ENCODE assay signal across 20 cellular contexts in genomic region chr11:128326791-128327190, GRCh38.
DNase-seq lines count a peak whose midpoint lies in the region; ATAC-seq and TF ChIP-seq lines count a peak whose summit lies in the region.
"Had no signal": no experiment of that assay in that cellular context is flagged by ENCODE, and none has a peak within 500 bp of the region (broad histone marks: within the 10 kb centered on the region; RNA-seq: fewer than 3 reads in every experiment).

No MANE protein-coding gene starts in this region.

- no peaks in the 10 kb centered on the region for H3K9me3 Mint-ChIP-seq in activated naive CD4-positive, alpha-beta T cell treated with anti-CD3 and anti-CD28 coated beads, Interleukin-2, amount 10 ng/mL, durations not matched to agents 7 days and 5 days
- H3K9me3 Mint-ChIP-seq in activated CD8-positive, alpha-beta T cell treated with anti-CD3 and anti-CD28 coated beads for 36 hours: no peaks in the 10 kb centered on the region
- no peaks in the 10 kb centered on the region for H3K9me3 Mint-ChIP-seq in stimulated activated naive CD8-positive, alpha-beta T cell treated with anti-CD3 and anti-CD28 coated beads, Interleukin-15, Interleukin-2, amounts not matched to agents 100 ng/mL and 50 ng/mL, for 24 hours
- H3K9me3 Mint-ChIP-seq: stimulated activated memory B cell treated with anti-CD40 and anti-IgM and Interleukin-4, amounts not matched to agents 10 μg/mL and 1 μg/mL and 100 μg/mL, for 72 hours had no signal

- peak overlapping the region; percentile 96 for H3K27ac Mint-ChIP-seq in activated naive CD4-positive, alpha-beta T cell treated with anti-CD3 and anti-CD28 coated beads, Interleukin-2, amount 10 ng/mL, durations not matched to agents 7 days and 5 days
- H3K27ac Mint-ChIP-seq in activated CD8-positive, alpha-beta T cell treated with anti-CD3 and anti-CD28 coated beads for 36 hours: peak overlapping the region; percentile 98
- peak overlapping the region; percentile 95 for H3K27ac Mint-ChIP-seq in stimulated activated naive CD8-positive, alpha-beta T cell treated with anti-CD3 and anti-CD28 coated beads, Interleukin-15, Interleukin-2, amounts not matched to agents 100 ng/mL and 50 ng/mL, for 24 hours
- H3K27ac Mint-ChIP-seq: stimulated activated memory B cell treated with anti-CD40 and anti-IgM and Interleukin-4, amounts not matched to agents 10 μg/mL and 1 μg/mL and 100 μg/mL, for 72 hours; type B pancreatic cell had no signal

- peak overlapping the region; percentile 52 for H3K27ac ChIP-seq in effector memory CD4-positive, alpha-beta T cell (ENCODE audit: insufficient read depth, low read length, poor library complexity, severe bottlenecking)
- H3K27ac ChIP-seq: dorsolateral prefrontal cortex, foreskin keratinocyte, hepatocyte had no signal

- no peak overlapping the region for H3K4me3 ChIP-seq in effector memory CD4-positive, alpha-beta T cell (ENCODE audit: insufficient read depth, low read depth, low read length, poor library complexity, severe bottlenecking)
- H3K4me3 ChIP-seq: dorsolateral prefrontal cortex, hepatocyte, lung had no signal

- ATAC-seq in activated CD8-positive, alpha-beta T cell treated with anti-CD3 and anti-CD28 coated beads for 36 hours: peak; percentile 3
- no peak for ATAC-seq in GM21723 (IDR thresholded peaks at IDR 0.05; ENCODE audit: unreplicated experiment)
- ATAC-seq: foreskin keratinocyte; right cardiac atrium; stimulated activated memory B cell treated with anti-CD40 and anti-IgM and Interleukin-4, amounts not matched to agents 10 μg/mL and 1 μg/mL and 100 μg/mL, for 72 hours had no signal

- H3K4me1 Mint-ChIP-seq in activated naive CD4-positive, alpha-beta T cell treated with anti-CD3 and anti-CD28 coated beads, Interleukin-2, amount 10 ng/mL, durations not matched to agents 7 days and 5 days: peaks cover 99% of the 10 kb centered on the region
- peaks cover 90% of the 10 kb centered on the region for H3K4me1 Mint-ChIP-seq in activated CD8-positive, alpha-beta T cell treated with anti-CD3 and anti-CD28 coated beads for 36 hours (ENCODE audit: low read depth)
- H3K4me1 Mint-ChIP-seq in stimulated activated naive CD8-positive, alpha-beta T cell treated with anti-CD3 and anti-CD28 coated beads, Interleukin-15, Interleukin-2, amounts not matched to agents 100 ng/mL and 50 ng/mL, for 24 hours (ENCODE audit: low read depth): peaks cover 100% of the 10 kb centered on the region

- peak overlapping the region; percentile 13 for H3K4me3 Mint-ChIP-seq in activated naive CD4-positive, alpha-beta T cell treated with anti-CD3 and anti-CD28 coated beads, Interleukin-2, amount 10 ng/mL, durations not matched to agents 7 days and 5 days
- H3K4me3 Mint-ChIP-seq in activated CD8-positive, alpha-beta T cell treated with anti-CD3 and anti-CD28 coated beads for 36 hours: peak overlapping the region; percentile 32
- H3K4me3 Mint-ChIP-seq in stimulated activated naive CD8-positive, alpha-beta T cell treated with anti-CD3 and anti-CD28 coated beads, Interleukin-15, Interleukin-2, amounts not matched to agents 100 ng/mL and 50 ng/mL, for 24 hours: peak overlapping the region; percentile 56
- H3K4me3 Mint-ChIP-seq: stimulated activated memory B cell treated with anti-CD40 and anti-IgM and Interleukin-4, amounts not matched to agents 10 μg/mL and 1 μg/mL and 100 μg/mL, for 72 hours; type B pancreatic cell had no signal

- H3K36me3 ChIP-seq in effector memory CD4-positive, alpha-beta T cell (ENCODE audit: control insufficient read depth, insufficient read depth, low read length): no peaks in the 10 kb centered on the region

- POLR2A ChIA-PET in activated CD8-positive, alpha-beta T cell treated with anti-CD3 and anti-CD28 coated beads for 36 hours (lab: Charles Lee): interaction anchor here (0.9 to 4.4 kb wide), 6 partner anchors 15 to 145 kb away, joined by 3 to 35 read pairs (median 4); no protein-coding TSS in a partner anchor

- peaks cover 11% of the 10 kb centered on the region for H3K36me3 Mint-ChIP-seq in activated naive CD4-positive, alpha-beta T cell treated with anti-CD3 and anti-CD28 coated beads, Interleukin-2, amount 10 ng/mL, durations not matched to agents 7 days and 5 days
- peaks cover 16% of the 10 kb centered on the region for H3K36me3 Mint-ChIP-seq in activated CD8-positive, alpha-beta T cell treated with anti-CD3 and anti-CD28 coated beads for 36 hours (ENCODE audit: low read depth)
- H3K36me3 Mint-ChIP-seq in stimulated activated naive CD8-positive, alpha-beta T cell treated with anti-CD3 and anti-CD28 coated beads, Interleukin-15, Interleukin-2, amounts not matched to agents 100 ng/mL and 50 ng/mL, for 24 hours (ENCODE audit: low read depth): no peaks in the 10 kb centered on the region
- H3K36me3 Mint-ChIP-seq: stimulated activated memory B cell treated with anti-CD40 and anti-IgM and Interleukin-4, amounts not matched to agents 10 μg/mL and 1 μg/mL and 100 μg/mL, for 72 hours; type B pancreatic cell had no signal

- H3K9me3 ChIP-seq in effector memory CD4-positive, alpha-beta T cell (ENCODE audit: control insufficient read depth, low read length): no peaks in the 10 kb centered on the region

- DNase-seq in activated naive CD4-positive, alpha-beta T cell treated with anti-CD3 and anti-CD28 coated beads, Interleukin-2, amount 10 ng/mL, durations not matched to agents 7 days and 5 days: no peak
- no peak for DNase-seq in activated naive CD4-positive, alpha-beta T cell treated with Interleukin-2 at 50 U/mL for 16 hours
- DNase-seq in activated CD8-positive, alpha-beta T cell treated with anti-CD3 and anti-CD28 coated beads for 36 hours: peak; percentile 36
- no peak for DNase-seq in effector memory CD4-positive, alpha-beta T cell
- DNase-seq in cerebellum (ENCODE audit: low spot score): no peak
- DNase-seq: AML-193; Calu3; dorsolateral prefrontal cortex; foreskin keratinocyte; islet precursor cell; KG1; NCI-H2029; right cardiac atrium; stimulated activated CD4-positive, alpha-beta T cell treated with anti-CD3 and anti-CD28 coated beads, Interleukin-15, amount 100 ng/mL, for 24 hours had no signal

- intact Hi-C loops in activated CD8-positive, alpha-beta T cell treated with anti-CD3 and anti-CD28 coated beads for 36 hours (cut with micrococcal nuclease): loop anchor here (10.0 kb wide), 1 partner anchor 298 kb away; no protein-coding TSS in a partner anchor

- peaks cover 87% of the 10 kb centered on the region for H3K4me1 ChIP-seq in effector memory CD4-positive, alpha-beta T cell (ENCODE audit: control insufficient read depth, insufficient read depth, low read length, poor library complexity, severe bottlenecking)
- H3K4me1 ChIP-seq: foreskin keratinocyte had no signal

- no peak for TF ChIP-seq CTCF in activated CD8-positive, alpha-beta T cell treated with anti-CD3 and anti-CD28 coated beads for 36 hours (IDR thresholded peaks at IDR 0.05)

- H3K27me3 Mint-ChIP-seq in activated naive CD4-positive, alpha-beta T cell treated with anti-CD3 and anti-CD28 coated beads, Interleukin-2, amount 10 ng/mL, durations not matched to agents 7 days and 5 days: no peaks in the 10 kb centered on the region
- H3K27me3 Mint-ChIP-seq in activated CD8-positive, alpha-beta T cell treated with anti-CD3 and anti-CD28 coated beads for 36 hours: no peaks in the 10 kb centered on the region
- no peaks in the 10 kb centered on the region for H3K27me3 Mint-ChIP-seq in stimulated activated naive CD8-positive, alpha-beta T cell treated with anti-CD3 and anti-CD28 coated beads, Interleukin-15, Interleukin-2, amounts not matched to agents 100 ng/mL and 50 ng/mL, for 24 hours
- H3K27me3 Mint-ChIP-seq: stimulated activated memory B cell treated with anti-CD40 and anti-IgM and Interleukin-4, amounts not matched to agents 10 μg/mL and 1 μg/mL and 100 μg/mL, for 72 hours had no signal

- CTCF ChIA-PET in activated naive CD4-positive, alpha-beta T cell treated with anti-CD3 and anti-CD28 coated beads, Interleukin-2, amount 10 ng/mL, durations not matched to agents 7 days and 5 days (lab: Charles Lee): interaction anchor here (0.9 to 1.5 kb wide), 3 partner anchors 96 to 177 kb away, joined by 3 to 5 read pairs (median 4); no protein-coding TSS in a partner anchor
- CTCF ChIA-PET in activated CD8-positive, alpha-beta T cell treated with anti-CD3 and anti-CD28 coated beads for 36 hours (lab: Charles Lee): interaction anchor here (0.9 to 1.5 kb wide), 3 partner anchors 9 to 146 kb away, joined by 3 to 4 read pairs (median 3); no protein-coding TSS in a partner anchor

- no peaks in the 10 kb centered on the region for H3K27me3 ChIP-seq in effector memory CD4-positive, alpha-beta T cell (replicated peaks; ENCODE audit: control insufficient read depth, insufficient read depth, low read length, poor library complexity, severe bottlenecking)
- H3K27me3 ChIP-seq: hepatocyte had no signal
